In the genomic region with DNA sequence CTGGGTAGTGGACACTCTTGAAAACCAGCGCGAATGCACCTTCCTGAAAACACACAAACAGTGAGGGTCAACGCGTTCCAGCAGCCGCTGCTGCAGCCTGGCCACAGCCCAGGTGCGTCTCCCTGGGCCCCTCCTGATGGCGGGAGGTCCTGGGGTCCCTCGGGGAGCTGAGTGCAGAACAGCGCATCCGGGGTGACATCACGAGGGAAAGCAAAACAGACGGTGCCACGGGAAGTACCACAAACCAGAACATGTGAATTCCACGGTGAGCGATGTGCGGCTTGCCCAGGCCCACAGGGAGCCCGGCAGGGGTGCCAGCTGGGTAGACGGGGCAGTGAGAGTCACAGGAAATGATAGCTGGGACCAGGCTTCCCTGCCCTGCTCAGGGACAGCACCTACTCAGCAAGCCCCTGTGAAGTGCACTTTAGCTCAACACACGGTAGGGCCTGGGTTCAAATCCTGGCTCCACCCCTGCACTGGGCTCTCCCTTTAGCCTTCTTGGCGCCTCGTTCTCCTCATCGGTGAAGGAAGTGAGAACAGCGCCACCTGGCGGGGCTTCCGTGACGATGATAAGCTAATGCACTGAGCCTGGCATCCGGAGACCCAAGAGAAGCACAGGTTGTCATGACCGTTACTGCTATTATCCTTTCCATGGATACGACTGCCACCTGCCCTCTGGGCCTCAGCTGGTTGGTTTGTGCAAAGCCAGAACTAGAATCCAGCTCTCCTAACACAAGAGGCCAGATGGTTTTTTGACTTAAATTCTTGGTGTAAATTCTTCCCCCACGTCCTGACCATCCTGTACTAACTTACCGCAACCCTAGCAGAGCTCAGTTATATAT, we compare ENCODE assay signal across 8 cellular contexts. TPM values are rescaled to one million over a fixed set of nuclear protein-coding genes. Genes with fewer than 3 reads are reported as not detected.
DNase-seq lines count a peak whose midpoint lies in the region; ATAC-seq, FAIRE-seq and TF ChIP-seq lines count a peak whose summit lies in the region.

No MANE protein-coding gene starts in this region.

- H3K36me3 ChIP-seq in OCI-LY1 (ENCODE audit: insufficient read depth, low read length), result no peaks in the 10 kb centered on the region

- TF ChIP-seq CTCF in OCI-LY1 (IDR thresholded peaks at IDR 0.05; ENCODE audit: low read length) (peak; percentile 81), natural killer cell (IDR thresholded peaks at IDR 0.05) (peak; percentile 84)

- H3K4me2 ChIP-seq in OCI-LY1 (ENCODE audit: low read length), result no peak overlapping the region; the same call in 1 of the 2 replicates

- 0 out of 2 replicates have a peak, but pooled peaks cover 6% of the 10 kb centered on the region for H3K27me3 ChIP-seq in OCI-LY1 (ENCODE audit: insufficient read depth, low read length)

- H2AFZ ChIP-seq in OCI-LY1 (ENCODE audit: low read length), result no peak overlapping the region

- H4K20me1 ChIP-seq in OCI-LY1 (ENCODE audit: insufficient read depth, low read length), result no peaks in the 10 kb centered on the region

- no peak for TF ChIP-seq POLR2A in erythroblast (IDR thresholded peaks at IDR 0.05; ENCODE audit: low read length)

- H3K4me3 Mint-ChIP-seq in natural killer cell, result no peak overlapping the region

- no peak overlapping the region for H3K4me3 ChIP-seq in OCI-LY1 (ENCODE audit: low read depth, low read length, poor library complexity, severe bottlenecking)

- no peaks in the 10 kb centered on the region for H3K9me2 ChIP-seq in OCI-LY1 (ENCODE audit: low read depth, low read length)

- H3K4me1 ChIP-seq in OCI-LY1 (ENCODE audit: insufficient read depth, low read length, severe bottlenecking), result peaks cover 4% of the 10 kb centered on the region

- no peaks in the 10 kb centered on the region for H3F3A ChIP-seq in OCI-LY1 (ENCODE audit: insufficient read depth, low read length)

- no peaks in the 10 kb centered on the region for H3K9me3 ChIP-seq in OCI-LY1 (ENCODE audit: low read length)

- no peak overlapping the region for H3K27ac Mint-ChIP-seq in natural killer cell

- intact Hi-C loops in natural killer cell (cut with micrococcal nuclease), result loop anchor here (1.0 kb wide), 2 partner anchors 35 to 201 kb away; no protein-coding TSS in a partner anchor

- H3K9me3 Mint-ChIP-seq in natural killer cell, result no peaks in the 10 kb centered on the region

- H3K9ac ChIP-seq in OCI-LY1 (ENCODE audit: low read length), result no peak overlapping the region

- ATAC-seq in natural killer cell, result peak; percentile 69 to 97 (median 96)

- peak; percentile 80 for FAIRE-seq in GM19239 (lab: Jason Lieb, UNC)

- H3K36me3 Mint-ChIP-seq in natural killer cell, result no peaks in the 10 kb centered on the region

- no peaks in the 10 kb centered on the region for H3K79me2 ChIP-seq in OCI-LY1 (ENCODE audit: insufficient read depth, low read length)

- DNase-seq in Ammon's horn (ENCODE audit: low spot score), result peak; percentile 83
- DNase-seq in GM19239 (ENCODE audit: insufficient read length, low spot score), result peak; percentile 85
- DNase-seq in HS-27A (ENCODE audit: low read depth), result peak; percentile 19
- DNase-seq in activated CD8-positive, alpha-beta memory T cell treated with anti-CD3 and anti-CD28 coated beads, Interleukin-2, amount 50 U/mL, for 4 hours, result peak; percentile 86
- DNase-seq in erythroblast (lab: John Stamatoyannopoulos, UW), result peak; percentile 80 to 88
- DNase-seq in natural killer cell, result peak; percentile 77
- peak; percentile 75 for DNase-seq in stimulated activated naive CD4-positive, alpha-beta T cell treated with Interleukin-2 at 50 U/mL for 16 hours (lab: John Stamatoyannopoulos, UW)

- H3K27ac ChIP-seq in OCI-LY1 (ENCODE audit: low read depth, low read length, poor library complexity, severe bottlenecking), result no peak overlapping the region

- peaks cover 20 to 36% of the 10 kb centered on the region in 2 donors for H3K27me3 Mint-ChIP-seq in natural killer cell (ENCODE audit: low read depth in 2 of 2)

- no peaks in the 10 kb centered on the region for H3K4me1 Mint-ChIP-seq in natural killer cell

RNA-seq across cellular contexts. Expression of a gene that starts 24.6 kb away (rescaled TPM):
- total RNA-seq in natural killer cell, result under 1 TPM in 2 of 3 donors, not detected in 1; 0.56 to 0.86 TPM

RNA-seq across cellular contexts. Expression of a gene that starts 36.6 kb away (rescaled TPM):
- total RNA-seq in natural killer cell, result 10 to 100 TPM; 34.1 to 48.5 (median 40.4) TPM

Comparison
In these comparisons a context has a peak if more than half of its experiments do, and no peak if none do; other contexts are left out.
1. DNase-seq: peak in every context shown above with its lines; median percentile 86 in activated CD8-positive, alpha-beta memory T cell treated with anti-CD3 and anti-CD28 coated beads, Interleukin-2, amount 50 U/mL, for 4 hours; 85 in GM19239; 84 in erythroblast; 83 in Ammon's horn; 77 in natural killer cell; 75 in stimulated activated naive CD4-positive, alpha-beta T cell treated with Interleukin-2 at 50 U/mL for 16 hours; 19 in HS-27A.